ENCODE assay signal across 9 cellular contexts in genomic region chr4:55781341-55781740, GRCh38. TPM values are rescaled to one million over a fixed set of nuclear protein-coding genes. Genes with fewer than 3 reads are reported as not detected.
"Had no signal": no experiment of that assay in that cellular context is flagged by ENCODE, and none has a peak within 500 bp of the region (broad histone marks: within the 10 kb centered on the region; RNA-seq: fewer than 3 reads in every experiment).

No MANE protein-coding gene starts in this region.

- H3K4me1 Mint-ChIP-seq: GM23338, H9 had no signal

- H3K27ac Mint-ChIP-seq: GM23338, H9, HFFc6 had no signal

- H3K27ac ChIP-seq: KMS-11 had no signal

- H3K4me2 ChIP-seq: GM23338, KMS-11 had no signal

- H3K4me3 Mint-ChIP-seq: GM23338, H9, HFFc6 had no signal

- H3K9me3 Mint-ChIP-seq: GM23338, HFFc6 had no signal

- H2AFZ ChIP-seq: GM23338 had no signal

- DNase-seq: H9, HCEC 1CT, HFFc6, IMR-90, KBM-7 had no signal

- H3K9ac ChIP-seq: KMS-11 had no signal

- ATAC-seq: GM23338 had no signal

- H3K4me3 ChIP-seq: GM23338 had no signal

RNA-seq across cellular contexts. Expression of gene EXOC1L, which starts 38.2 kb away (rescaled TPM):
- total RNA-seq: GM23338, H1, H9, HFFc6, HT-29, IMR-90 had no signal
